Comparison of ENCODE assay signal across 22 cellular contexts in the genomic region with DNA sequence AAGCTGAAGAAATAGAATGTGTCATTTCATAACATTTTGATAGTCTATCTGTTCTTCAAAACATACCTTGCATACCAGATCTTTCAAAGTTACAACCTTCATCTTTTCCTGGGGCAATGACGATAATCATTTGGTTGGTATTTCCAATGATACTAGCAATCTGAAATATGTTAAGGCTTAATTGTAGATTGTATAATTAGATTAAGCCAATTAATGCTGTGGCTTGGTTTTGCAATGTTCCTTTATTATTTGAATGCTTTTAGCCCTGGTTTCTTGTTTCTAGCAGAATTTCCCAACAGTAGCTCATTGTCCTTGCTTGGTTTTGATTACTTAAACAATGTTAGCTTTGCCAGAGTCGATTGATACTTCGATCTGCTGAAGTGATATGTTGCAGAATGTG.
"Had no signal": no experiment of that assay in that cellular context is flagged by ENCODE, and none has a peak within 500 bp of the region (broad histone marks: within the 10 kb centered on the region; RNA-seq: fewer than 3 reads in every experiment).

No MANE protein-coding gene starts in this region.

- H3K27ac ChIP-seq: brain microvascular endothelial cell, coronary artery, heart right ventricle, pancreas, sigmoid colon, spleen, thoracic aorta, upper lobe of left lung had no signal

- DNase-seq: activated CD4-positive, alpha-beta memory T cell treated with anti-CD3 and anti-CD28 coated beads for 36 hours; activated CD4-positive, alpha-beta T cell treated with anti-CD3 and anti-CD28 coated beads for 36 hours; activated CD8-positive, alpha-beta memory T cell treated with anti-CD3 and anti-CD28 coated beads, Interleukin-2, amount 10 ng/mL, durations not matched to agents 7 days and 5 days; activated naive CD8-positive, alpha-beta T cell treated with anti-CD3 and anti-CD28 coated beads, Interleukin-2, amount 10 ng/mL, durations not matched to agents 7 days and 5 days; anterior cingulate cortex; brain microvascular endothelial cell; central memory CD4-positive, alpha-beta T cell; erythroblast; heart right ventricle; left ventricle myocardium superior; mucosa of descending colon; naive B cell; pancreas; sigmoid colon; spleen; stimulated activated CD4-positive, alpha-beta T cell treated with anti-CD3 and anti-CD28 coated beads, Interleukin-4, amount 100 ng/mL, for 4 hours; upper lobe of left lung had no signal

- H3K27ac Mint-ChIP-seq: activated CD4-positive, alpha-beta memory T cell treated with anti-CD3 and anti-CD28 coated beads for 36 hours; activated CD4-positive, alpha-beta T cell treated with anti-CD3 and anti-CD28 coated beads for 36 hours; activated CD8-positive, alpha-beta memory T cell treated with anti-CD3 and anti-CD28 coated beads, Interleukin-2, amount 10 ng/mL, durations not matched to agents 7 days and 5 days; activated naive CD8-positive, alpha-beta T cell treated with anti-CD3 and anti-CD28 coated beads, Interleukin-2, amount 10 ng/mL, durations not matched to agents 7 days and 5 days; memory B cell; naive B cell; stimulated activated memory B cell treated with anti-CD40 and anti-IgM and Interleukin-4, amounts not matched to agents 10 μg/mL and 1 μg/mL and 100 μg/mL, for 72 hours; WTC11 had no signal

- H3K36me3 Mint-ChIP-seq: activated CD4-positive, alpha-beta memory T cell treated with anti-CD3 and anti-CD28 coated beads for 36 hours; memory B cell; WTC11 had no signal

- H3K4me3 Mint-ChIP-seq: activated CD4-positive, alpha-beta memory T cell treated with anti-CD3 and anti-CD28 coated beads for 36 hours; activated CD4-positive, alpha-beta T cell treated with anti-CD3 and anti-CD28 coated beads for 36 hours; activated CD8-positive, alpha-beta memory T cell treated with anti-CD3 and anti-CD28 coated beads, Interleukin-2, amount 10 ng/mL, durations not matched to agents 7 days and 5 days; activated naive CD8-positive, alpha-beta T cell treated with anti-CD3 and anti-CD28 coated beads, Interleukin-2, amount 10 ng/mL, durations not matched to agents 7 days and 5 days; memory B cell; naive B cell; stimulated activated memory B cell treated with anti-CD40 and anti-IgM and Interleukin-4, amounts not matched to agents 10 μg/mL and 1 μg/mL and 100 μg/mL, for 72 hours; WTC11 had no signal

- H3K36me3 ChIP-seq: brain microvascular endothelial cell, heart right ventricle, pancreas, sigmoid colon, spleen, thoracic aorta, upper lobe of left lung had no signal

- H3K9me3 ChIP-seq: mucosa of descending colon, pancreas, upper lobe of left lung had no signal

- ATAC-seq: activated CD4-positive, alpha-beta T cell treated with anti-CD3 and anti-CD28 coated beads for 36 hours; activated CD8-positive, alpha-beta memory T cell treated with anti-CD3 and anti-CD28 coated beads, Interleukin-2, amount 10 ng/mL, durations not matched to agents 7 days and 5 days; heart right ventricle; left ventricle myocardium superior; mucosa of descending colon; pancreas; stimulated activated memory B cell treated with anti-CD40 and anti-IgM and Interleukin-4, amounts not matched to agents 10 μg/mL and 1 μg/mL and 100 μg/mL, for 72 hours; WTC11 had no signal

- H3K4me3 ChIP-seq: coronary artery, heart right ventricle, mucosa of descending colon, pancreas, sigmoid colon, spleen, thoracic aorta, upper lobe of left lung had no signal

- H3K27me3 Mint-ChIP-seq: activated CD4-positive, alpha-beta memory T cell treated with anti-CD3 and anti-CD28 coated beads for 36 hours; activated CD4-positive, alpha-beta T cell treated with anti-CD3 and anti-CD28 coated beads for 36 hours; activated CD8-positive, alpha-beta memory T cell treated with anti-CD3 and anti-CD28 coated beads, Interleukin-2, amount 10 ng/mL, durations not matched to agents 7 days and 5 days; memory B cell; naive B cell; stimulated activated memory B cell treated with anti-CD40 and anti-IgM and Interleukin-4, amounts not matched to agents 10 μg/mL and 1 μg/mL and 100 μg/mL, for 72 hours had no signal

- H3K27me3 ChIP-seq: brain microvascular endothelial cell, heart right ventricle, pancreas, sigmoid colon, spleen, upper lobe of left lung had no signal
